ENCODE assay signal across 21 cellular contexts in the genomic region with DNA sequence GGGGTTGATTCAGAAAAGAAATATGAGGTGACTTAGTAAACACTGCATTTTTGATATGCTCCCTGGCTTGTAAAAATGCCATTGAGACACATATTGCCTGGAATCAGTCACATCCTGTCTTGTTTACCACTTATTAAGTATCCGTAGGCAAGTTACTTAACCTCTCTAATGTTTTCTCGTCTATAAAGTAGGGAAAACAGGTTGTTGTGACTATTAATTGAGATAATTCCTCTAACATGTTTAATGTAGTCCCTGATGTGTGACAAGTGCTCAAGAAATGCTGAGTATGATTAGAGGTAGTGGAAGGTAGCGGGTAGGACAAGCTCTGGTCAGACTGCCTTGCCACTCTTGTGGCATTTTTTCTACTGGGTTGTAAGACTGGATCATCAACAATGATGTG. TPM values are rescaled to one million over a fixed set of nuclear protein-coding genes. Genes with fewer than 3 reads are reported as not detected.
DNase-seq lines count a peak whose midpoint lies in the region; ATAC-seq, FAIRE-seq and TF ChIP-seq lines count a peak whose summit lies in the region.
"Had no signal": no experiment of that assay in that cellular context is flagged by ENCODE, and none has a peak within 500 bp of the region (broad histone marks: within the 10 kb centered on the region; RNA-seq: fewer than 3 reads in every experiment).

No MANE protein-coding gene starts in this region.

- peak; percentile 69 for DNase-seq in HCEC 1CT
- peak; percentile 12 for DNase-seq in astrocyte (ENCODE audit: low read depth)
- peak; percentile 45 for DNase-seq in kidney glomerular epithelial cell (lab: John Stamatoyannopoulos, UW)
- DNase-seq in SW480 (ENCODE audit: low spot score) = no peak
- no peak for DNase-seq in adrenal gland
- no peak for DNase-seq in GF-D8 (lab: John Stamatoyannopoulos, UW)
- DNase-seq: activated naive CD8-positive, alpha-beta T cell treated with anti-CD3 and anti-CD28 coated beads, Interleukin-2, amount 50 U/mL, for 24 hours; COR-L47; NCI-H2107; NCI-H69; Peyer's patch; stimulated activated CD4-positive, alpha-beta T cell treated with anti-CD3 and anti-CD28 coated beads, Interleukin-15, amount 100 ng/mL, for 24 hours; stimulated activated naive CD8-positive, alpha-beta T cell treated with anti-CD3 and anti-CD28 coated beads, Interleukin-15, Interleukin-2, amounts not matched to agents 100 U/mL and 50 U/mL, for 24 hours; upper lobe of left lung had no signal

- H3K9me3 Mint-ChIP-seq in astrocyte (ENCODE audit: unreplicated experiment) = peaks cover 9% of the 10 kb centered on the region
- H3K9me3 Mint-ChIP-seq: central memory CD8-positive, alpha-beta T cell; neural crest cell had no signal

- H3K4me1 Mint-ChIP-seq in astrocyte (ENCODE audit: low read depth, unreplicated experiment) = peaks cover 22% of the 10 kb centered on the region
- H3K4me1 Mint-ChIP-seq: central memory CD8-positive, alpha-beta T cell; neural crest cell had no signal

- H3K4me1 ChIP-seq in ACC112 (ENCODE audit: control insufficient read depth, insufficient read depth, low read length, unreplicated experiment) = peaks cover 19% of the 10 kb centered on the region
- peaks cover 13% of the 10 kb centered on the region for H3K4me1 ChIP-seq in astrocyte (ENCODE audit: insufficient read depth, low read length)
- no peaks in the 10 kb centered on the region for H3K4me1 ChIP-seq in adrenal gland (replicated peaks in 1 of 2)
- H3K4me1 ChIP-seq: Peyer's patch had no signal

- no peak for ATAC-seq in activated CD4-positive, CD25-positive, alpha-beta regulatory T cell treated with anti-CD3 and anti-CD28 coated beads, Interleukin-2, amount 50 U/mL, for 24 hours
- ATAC-seq: activated naive CD8-positive, alpha-beta T cell treated with anti-CD3 and anti-CD28 coated beads, Interleukin-2, amount 50 U/mL, for 24 hours; HCT116; stimulated activated naive CD8-positive, alpha-beta T cell treated with anti-CD3 and anti-CD28 coated beads, Interleukin-15, Interleukin-2, amounts not matched to agents 100 U/mL and 50 U/mL, for 24 hours; WTC11 had no signal

- TF ChIP-seq CTCF in astrocyte (IDR thresholded peaks at IDR 0.05; ENCODE audit: insufficient read depth, low read depth, low read length) (no peak), adrenal gland (IDR thresholded peaks at IDR 0.05) (no peak)

- no peak for FAIRE-seq in astrocyte (lab: Jason Lieb, UNC)

- H3K79me2 ChIP-seq in ACC112 (ENCODE audit: control insufficient read depth, insufficient read depth, low read length, unreplicated experiment) (no peaks in the 10 kb centered on the region), astrocyte (ENCODE audit: insufficient read depth, low read length) (no peaks in the 10 kb centered on the region)

- H3K4me3 ChIP-seq in ACC112 (ENCODE audit: low read depth, low read length) (no peak overlapping the region), astrocyte (ENCODE audit: insufficient read depth, low read depth, low read length) (no peak overlapping the region), adrenal gland (no peak overlapping the region)
- H3K4me3 ChIP-seq: Peyer's patch, upper lobe of left lung had no signal

- H2AFZ ChIP-seq in ACC112 (ENCODE audit: low read length, unreplicated experiment) (peak overlapping the region; percentile 27), astrocyte (ENCODE audit: low read depth, low read length) (no peak overlapping the region)

- H3K4me3 Mint-ChIP-seq in astrocyte (ENCODE audit: unreplicated experiment) = no peak overlapping the region
- H3K4me3 Mint-ChIP-seq: activated naive CD8-positive, alpha-beta T cell treated with anti-CD3 and anti-CD28 coated beads, Interleukin-2, amount 50 U/mL, for 24 hours; central memory CD8-positive, alpha-beta T cell; IgD-negative memory B cell; neural crest cell; WTC11 had no signal

- no peaks in the 10 kb centered on the region for H3K27me3 Mint-ChIP-seq in astrocyte (ENCODE audit: low read depth, unreplicated experiment)
- H3K27me3 Mint-ChIP-seq: activated naive CD8-positive, alpha-beta T cell treated with anti-CD3 and anti-CD28 coated beads, Interleukin-2, amount 50 U/mL, for 24 hours; central memory CD8-positive, alpha-beta T cell; IgD-negative memory B cell had no signal

- no peaks in the 10 kb centered on the region for H3K27me3 ChIP-seq in ACC112 (ENCODE audit: insufficient read depth, low read length)
- H3K27me3 ChIP-seq in astrocyte (ENCODE audit: insufficient read depth, low read length) = no peaks in the 10 kb centered on the region
- no peaks in the 10 kb centered on the region for H3K27me3 ChIP-seq in adrenal gland
- H3K27me3 ChIP-seq: Peyer's patch, upper lobe of left lung had no signal

- no peaks in the 10 kb centered on the region for H4K20me1 ChIP-seq in astrocyte (ENCODE audit: insufficient read depth, low read length)

- peak overlapping the region; percentile 44 for H3K27ac Mint-ChIP-seq in astrocyte (ENCODE audit: unreplicated experiment)
- H3K27ac Mint-ChIP-seq: activated naive CD8-positive, alpha-beta T cell treated with anti-CD3 and anti-CD28 coated beads, Interleukin-2, amount 50 U/mL, for 24 hours; IgD-negative memory B cell; WTC11 had no signal

- intact Hi-C loops in adrenal gland (cut with DNase I) = no loop called here

- H3K36me3 ChIP-seq in ACC112 (ENCODE audit: insufficient read depth, low read length) (no peaks in the 10 kb centered on the region), astrocyte (ENCODE audit: insufficient read depth, low read length) (no peaks in the 10 kb centered on the region), adrenal gland (replicated peaks in 1 of 2) (no peaks in the 10 kb centered on the region)
- H3K36me3 ChIP-seq: Peyer's patch, upper lobe of left lung had no signal

- WGBS in adrenal gland, 4 donors = 87 to 90% (median 89%) methylated on average over 3 of the region's 3 CpGs

- no peaks in the 10 kb centered on the region for H3K36me3 Mint-ChIP-seq in astrocyte (ENCODE audit: low read depth, unreplicated experiment)

- peak overlapping the region; percentile 76; the same call in 1 of the 2 replicates for H3K27ac ChIP-seq in ACC112 (ENCODE audit: low read depth, low read length)
- no peak overlapping the region for H3K27ac ChIP-seq in astrocyte (ENCODE audit: low read depth, low read length)
- no peak overlapping the region for H3K27ac ChIP-seq in adrenal gland
- H3K27ac ChIP-seq: Peyer's patch, upper lobe of left lung had no signal

- no peak overlapping the region for H3K4me2 ChIP-seq in astrocyte (ENCODE audit: low read length)

- no peaks in the 10 kb centered on the region for H3K9me3 ChIP-seq in astrocyte (ENCODE audit: insufficient read depth, low read depth, low read length)
- no peaks in the 10 kb centered on the region for H3K9me3 ChIP-seq in adrenal gland (replicated peaks in 1 of 3)
- H3K9me3 ChIP-seq: Peyer's patch, upper lobe of left lung had no signal

- no peak overlapping the region for H3K9ac ChIP-seq in astrocyte (ENCODE audit: low read length)

- no peak for TF ChIP-seq POLR2A in adrenal gland (IDR thresholded peaks at IDR 0.05)

RNA-seq across cellular contexts. Expression of a gene that starts 54.1 kb away (rescaled TPM):
- total RNA-seq in astrocyte (30.6 and 39.6 TPM in 2 replicates), adrenal gland (10 to 100 TPM in 5 of 8 donors, 1 to 10 TPM in 3; 6.2 to 21.8 (median 16.4) TPM)
- polyA plus RNA-seq in adrenal gland = 1 to 10 TPM; 3.1 to 8.0 (median 7.2) TPM

Comparison
In these comparisons a context has a peak if more than half of its experiments do, and no peak if none do; other contexts are left out.
1. DNase-seq: peak in HCEC 1CT (single experiment), astrocyte (single experiment) and kidney glomerular epithelial cell (single experiment); none in SW480 (single experiment), adrenal gland (0 of 7) and GF-D8 (single experiment).